In the genomic region with DNA sequence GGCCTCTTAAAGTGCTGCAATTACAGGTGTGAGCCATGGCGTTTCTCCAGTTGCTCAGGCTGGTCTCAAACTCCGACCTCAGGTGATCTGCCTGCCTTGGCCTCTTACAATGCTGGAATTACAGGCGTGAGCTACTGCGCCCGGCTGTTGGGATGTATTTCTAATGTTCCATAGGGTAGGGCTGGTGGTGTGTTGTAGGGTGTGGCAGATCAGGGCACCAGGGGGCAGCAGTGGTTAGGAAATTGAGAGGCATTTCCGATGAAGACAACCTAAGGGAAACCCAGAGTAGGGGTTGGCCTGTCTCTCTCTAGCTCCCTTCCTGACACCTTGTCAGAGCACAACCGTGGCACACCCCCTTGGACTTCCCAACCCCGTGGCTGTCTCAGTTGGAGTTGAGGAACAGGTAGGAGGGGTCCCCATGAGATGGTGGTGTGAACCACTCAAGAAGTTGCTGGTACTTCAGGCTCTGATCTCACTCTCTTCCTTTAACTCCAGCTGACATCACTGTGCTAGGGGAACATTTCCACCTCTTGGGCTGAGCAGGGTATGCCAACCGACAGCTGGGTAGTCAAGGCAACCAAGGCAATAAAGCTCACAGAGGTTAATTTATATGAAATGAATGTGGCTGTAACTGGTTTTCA, we compare ENCODE assay signal across 8 cellular contexts. TPM values are rescaled to one million over a fixed set of nuclear protein-coding genes. Genes with fewer than 3 reads are reported as not detected.
DNase-seq lines count a peak whose midpoint lies in the region; ATAC-seq and TF ChIP-seq lines count a peak whose summit lies in the region.

No MANE protein-coding gene starts in this region.

- H3K4me2 ChIP-seq in GM23338: no peak overlapping the region

- peak; percentile 98 for ATAC-seq in GM23338
- peak; percentile 75 for ATAC-seq in left lobe of liver
- no peak for ATAC-seq in HG02981 (IDR thresholded peaks at IDR 0.05; ENCODE audit: unreplicated experiment)

- no peaks in the 10 kb centered on the region for H3K27me3 ChIP-seq in GM23338 (ENCODE audit: insufficient read depth)

- no peaks in the 10 kb centered on the region for H3K9me2 ChIP-seq in GM23338 (ENCODE audit: insufficient read depth)

- H3K79me2 ChIP-seq in GM23338 (replicated peaks; ENCODE audit: insufficient read depth): no peaks in the 10 kb centered on the region

- TF ChIP-seq CTCF in GM23338 (conservative IDR thresholded peaks at IDR 0.05; ENCODE audit: low read depth in 2 of 2): peak; percentile 82 to 95

- peaks cover 2% of the 10 kb centered on the region; the same call in 1 of the 3 replicates for H3K4me1 Mint-ChIP-seq in GM23338

- no peaks in the 10 kb centered on the region for H3K36me3 ChIP-seq in GM23338 (ENCODE audit: insufficient read depth)

- no peak overlapping the region for H3K4me3 ChIP-seq in GM23338

- DNase-seq in Ammon's horn (ENCODE audit: low spot score) (peak; percentile 76), GM23338 (ENCODE audit: low spot score) (peak; percentile 96), NCI-H2227 (lab: John Stamatoyannopoulos, UW; ENCODE audit: unreplicated experiment) (peak; percentile 72), caudate nucleus (lab: John Stamatoyannopoulos, UW) (peak in 52 of 61 donors; percentile 3 to 73 (median 34)), left lobe of liver (ENCODE audit: low spot score) (peak; percentile 77)
- peak; percentile 52 for DNase-seq in activated CD4-positive, CD25-positive, alpha-beta regulatory T cell treated with anti-CD3 and anti-CD28 coated beads, Interleukin-2, amount 50 U/mL, for 16 hours (ENCODE audit: low read depth, low spot score)
- peak; percentile 65 to 82 (median 67) for DNase-seq in stimulated activated CD4-positive, alpha-beta T cell treated with anti-CD3 and anti-CD28 coated beads, TNF-alpha, amount 100 ng/mL, for 24 hours (ENCODE audit: low read depth in 3 of 3)

- H3K27ac Mint-ChIP-seq in GM23338: peak overlapping the region; percentile 77; the same call in 1 of the 2 replicates

- no peak overlapping the region for H3K4me3 Mint-ChIP-seq in GM23338

- no peak overlapping the region for H3K27ac ChIP-seq in GM23338 (ENCODE audit: low read depth)
- H3K27ac ChIP-seq in caudate nucleus (ENCODE audit: low read depth, low read length): no peak overlapping the region

- H3F3A ChIP-seq in GM23338 (replicated peaks; ENCODE audit: low read depth): no peaks in the 10 kb centered on the region

- H3K36me3 Mint-ChIP-seq in GM23338 (ENCODE audit: low read depth): no peaks in the 10 kb centered on the region

- no peak overlapping the region for H2AFZ ChIP-seq in GM23338

- H3K4me1 ChIP-seq in GM23338 (ENCODE audit: insufficient read depth): no peaks in the 10 kb centered on the region

- H3K9me3 Mint-ChIP-seq in GM23338: no peaks in the 10 kb centered on the region

- H4K20me1 ChIP-seq in GM23338 (replicated peaks; ENCODE audit: insufficient read depth): no peaks in the 10 kb centered on the region

- H3K27me3 Mint-ChIP-seq in GM23338 (ENCODE audit: insufficient read depth, low read depth, poor library complexity): peaks cover 5% of the 10 kb centered on the region

TF ChIP-seq in GM23338, 12 proteins besides CTCF, POLR2A, EP300 and RAD21:
- TF ChIP-seq NANOG (IDR thresholded peaks at IDR 0.05; ENCODE audit: borderline replicate concordance): no peak
- TF ChIP-seq, protein P1, sequence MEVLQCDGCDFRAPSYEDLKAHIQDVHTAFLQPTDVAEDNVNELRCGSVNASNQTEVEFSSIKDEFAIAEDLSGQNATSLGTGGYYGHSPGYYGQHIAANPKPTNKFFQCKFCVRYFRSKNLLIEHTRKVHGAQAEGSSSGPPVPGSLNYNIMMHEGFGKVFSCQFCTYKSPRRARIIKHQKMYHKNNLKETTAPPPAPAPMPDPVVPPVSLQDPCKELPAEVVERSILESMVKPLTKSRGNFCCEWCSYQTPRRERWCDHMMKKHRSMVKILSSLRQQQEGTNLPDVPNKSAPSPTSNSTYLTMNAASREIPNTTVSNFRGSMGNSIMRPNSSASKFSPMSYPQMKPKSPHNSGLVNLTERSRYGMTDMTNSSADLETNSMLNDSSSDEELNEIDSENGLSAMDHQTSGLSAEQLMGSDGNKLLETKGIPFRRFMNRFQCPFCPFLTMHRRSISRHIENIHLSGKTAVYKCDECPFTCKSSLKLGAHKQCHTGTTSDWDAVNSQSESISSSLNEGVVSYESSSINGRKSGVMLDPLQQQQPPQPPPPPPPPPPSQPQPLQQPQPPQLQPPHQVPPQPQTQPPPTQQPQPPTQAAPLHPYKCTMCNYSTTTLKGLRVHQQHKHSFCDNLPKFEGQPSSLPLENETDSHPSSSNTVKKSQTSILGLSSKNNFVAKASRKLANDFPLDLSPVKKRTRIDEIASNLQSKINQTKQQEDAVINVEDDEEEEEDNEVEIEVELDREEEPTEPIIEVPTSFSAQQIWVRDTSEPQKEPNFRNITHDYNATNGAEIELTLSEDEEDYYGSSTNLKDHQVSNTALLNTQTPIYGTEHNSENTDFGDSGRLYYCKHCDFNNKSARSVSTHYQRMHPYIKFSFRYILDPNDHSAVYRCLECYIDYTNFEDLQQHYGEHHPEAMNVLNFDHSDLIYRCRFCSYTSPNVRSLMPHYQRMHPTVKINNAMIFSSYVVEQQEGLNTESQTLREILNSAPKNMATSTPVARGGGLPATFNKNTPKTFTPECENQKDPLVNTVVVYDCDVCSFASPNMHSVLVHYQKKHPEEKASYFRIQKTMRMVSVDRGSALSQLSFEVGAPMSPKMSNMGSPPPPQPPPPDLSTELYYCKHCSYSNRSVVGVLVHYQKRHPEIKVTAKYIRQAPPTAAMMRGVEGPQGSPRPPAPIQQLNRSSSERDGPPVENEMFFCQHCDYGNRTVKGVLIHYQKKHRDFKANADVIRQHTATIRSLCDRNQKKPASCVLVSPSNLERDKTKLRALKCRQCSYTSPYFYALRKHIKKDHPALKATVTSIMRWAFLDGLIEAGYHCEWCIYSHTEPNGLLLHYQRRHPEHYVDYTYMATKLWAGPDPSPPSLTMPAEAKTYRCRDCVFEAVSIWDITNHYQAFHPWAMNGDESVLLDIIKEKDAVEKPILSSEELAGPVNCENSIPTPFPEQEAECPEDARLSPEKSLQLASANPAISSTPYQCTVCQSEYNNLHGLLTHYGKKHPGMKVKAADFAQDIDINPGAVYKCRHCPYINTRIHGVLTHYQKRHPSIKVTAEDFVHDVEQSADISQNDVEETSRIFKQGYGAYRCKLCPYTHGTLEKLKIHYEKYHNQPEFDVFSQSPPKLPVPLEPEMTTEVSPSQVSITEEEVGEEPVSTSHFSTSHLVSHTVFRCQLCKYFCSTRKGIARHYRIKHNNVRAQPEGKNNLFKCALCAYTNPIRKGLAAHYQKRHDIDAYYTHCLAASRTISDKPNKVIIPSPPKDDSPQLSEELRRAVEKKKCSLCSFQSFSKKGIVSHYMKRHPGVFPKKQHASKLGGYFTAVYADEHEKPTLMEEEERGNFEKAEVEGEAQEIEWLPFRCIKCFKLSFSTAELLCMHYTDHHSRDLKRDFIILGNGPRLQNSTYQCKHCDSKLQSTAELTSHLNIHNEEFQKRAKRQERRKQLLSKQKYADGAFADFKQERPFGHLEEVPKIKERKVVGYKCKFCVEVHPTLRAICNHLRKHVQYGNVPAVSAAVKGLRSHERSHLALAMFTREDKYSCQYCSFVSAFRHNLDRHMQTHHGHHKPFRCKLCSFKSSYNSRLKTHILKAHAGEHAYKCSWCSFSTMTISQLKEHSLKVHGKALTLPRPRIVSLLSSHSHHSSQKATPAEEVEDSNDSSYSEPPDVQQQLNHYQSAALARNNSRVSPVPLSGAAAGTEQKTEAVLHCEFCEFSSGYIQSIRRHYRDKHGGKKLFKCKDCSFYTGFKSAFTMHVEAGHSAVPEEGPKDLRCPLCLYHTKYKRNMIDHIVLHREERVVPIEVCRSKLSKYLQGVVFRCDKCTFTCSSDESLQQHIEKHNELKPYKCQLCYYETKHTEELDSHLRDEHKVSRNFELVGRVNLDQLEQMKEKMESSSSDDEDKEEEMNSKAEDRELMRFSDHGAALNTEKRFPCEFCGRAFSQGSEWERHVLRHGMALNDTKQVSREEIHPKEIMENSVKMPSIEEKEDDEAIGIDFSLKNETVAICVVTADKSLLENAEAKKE (CRISPR knock-in tag; IDR thresholded peaks at IDR 0.05): 0 out of 2 replicates have a peak, but pooled peaks have one; percentile 2

RNA-seq across cellular contexts. Expression of a gene that starts 32.9 kb away (rescaled TPM):
- 263 and 277 TPM in 2 replicates for total RNA-seq in GM23338 (2014; rRNA removed; shearing (Covaris generic))
- 254 and 283 TPM in 2 replicates for polyA plus RNA-seq in GM23338 (2016; fragmentation: Nextera tagmentation; extraction: Ambion mirVana)
- total RNA-seq in left lobe of liver: 40.2 TPM

Comparison
In these comparisons a context has a peak if more than half of its experiments do, and no peak if none do; other contexts are left out.
1. DNase-seq: peak in every context shown above with its lines; median percentile 96 in GM23338; 77 in left lobe of liver; 76 in Ammon's horn; 72 in NCI-H2227; 67 in stimulated activated CD4-positive, alpha-beta T cell treated with anti-CD3 and anti-CD28 coated beads, TNF-alpha, amount 100 ng/mL, for 24 hours; 52 in activated CD4-positive, CD25-positive, alpha-beta regulatory T cell treated with anti-CD3 and anti-CD28 coated beads, Interleukin-2, amount 50 U/mL, for 16 hours; 34 in caudate nucleus.